8 cellular contexts compared by ENCODE assay signal in the genomic region with DNA sequence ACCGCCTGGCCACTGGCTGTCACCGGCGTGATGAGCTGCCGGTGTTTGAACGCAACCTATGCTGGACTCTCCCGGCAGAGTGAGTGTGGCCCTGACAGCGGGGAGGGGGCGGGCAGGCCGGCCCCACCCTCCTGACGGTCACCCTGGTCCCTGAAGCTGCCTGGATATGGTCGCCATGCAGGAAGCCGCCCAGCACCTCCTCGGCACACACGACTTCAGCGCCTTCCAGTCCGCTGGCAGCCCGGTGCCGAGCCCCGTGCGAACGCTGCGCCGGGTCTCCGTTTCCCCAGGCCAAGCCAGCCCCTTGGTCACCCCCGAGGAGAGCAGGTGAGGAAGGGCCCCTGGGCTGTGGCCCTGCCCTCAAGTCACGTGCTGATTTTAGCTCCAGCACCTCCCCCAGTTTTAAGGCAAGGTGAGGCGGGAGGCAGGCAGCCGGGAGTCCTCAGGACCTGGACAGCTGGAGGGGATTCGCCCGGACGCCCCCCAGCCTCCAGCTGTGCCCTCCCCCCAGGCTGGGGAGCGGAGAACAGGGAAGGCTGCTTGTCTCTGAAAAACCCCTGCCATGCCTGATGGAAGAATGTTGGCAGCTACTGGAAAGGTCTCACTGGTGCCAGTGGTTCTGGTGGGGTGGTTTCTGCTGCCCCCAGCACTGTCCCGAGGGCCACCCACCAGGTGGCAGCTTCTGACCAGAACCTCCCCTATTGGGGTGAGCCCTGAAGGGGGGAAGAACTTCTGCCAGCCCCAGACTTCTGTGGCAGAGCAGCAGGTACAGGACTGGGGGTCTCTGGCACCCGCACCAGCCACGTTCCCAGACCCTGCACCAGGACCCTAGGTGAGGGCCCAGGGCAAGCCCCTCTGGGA. TPM values are rescaled to one million over a fixed set of nuclear protein-coding genes. Genes with fewer than 3 reads are reported as not detected.
A peak's percentile ranks its signal among the peaks of the same experiment; 100 is the strongest.
DNase-seq lines count a peak whose midpoint lies in the region; ATAC-seq and TF ChIP-seq lines count a peak whose summit lies in the region.

No MANE protein-coding gene starts in this region.

- DNase-seq in H7 (peak; percentile 88), SK-N-MC (ENCODE audit: low read depth, low spot score) (no peak), fibroblast of mammary gland (ENCODE audit: low read depth) (no peak), sigmoid colon (no peak), GF-D8 (lab: John Stamatoyannopoulos, UW) (no peak)

- H3K27me3 ChIP-seq in H7 (ENCODE audit: control insufficient read depth, insufficient read depth, low read length) (no peaks in the 10 kb centered on the region; the same call in 1 of the 2 replicates), sigmoid colon (no peaks in the 10 kb centered on the region)

- H3K36me3 ChIP-seq in H7 (replicated peaks; ENCODE audit: control insufficient read depth, insufficient read depth, low read length) (peaks cover 15% of the 10 kb centered on the region), SK-N-MC (ENCODE audit: insufficient read depth, low read length) (peaks cover 36% of the 10 kb centered on the region; the same call in 1 of the 2 replicates), sigmoid colon (peaks cover 22 to 50% (median 34%) of the 10 kb centered on the region in 4 donors)

- intact Hi-C loops in sigmoid colon (cut with DNase I) = loop anchor here (2.0 to 5.0 kb wide), 3 partner anchors 39 to 192 kb away; a partner anchor contains a TSS

- 25 to 64% methylated on average over 35 of the region's 35 CpGs for WGBS in sigmoid colon, 2 donors

- peaks cover 0 to 44% (median 42%) of the 10 kb centered on the region in 4 donors for H3K4me1 ChIP-seq in sigmoid colon

- H3K27ac ChIP-seq in SK-N-MC = no peak overlapping the region
- H3K27ac ChIP-seq in sigmoid colon = peak overlapping the region; percentile 92 to 98 (median 96)

- peak overlapping the region; percentile 79 for H3K9ac ChIP-seq in SK-N-MC (ENCODE audit: insufficient read length)

- peak overlapping the region; percentile 92 for H3K4me3 ChIP-seq in H7 (ENCODE audit: insufficient read depth, low read depth, low read length)
- peak overlapping the region; percentile 85 for H3K4me3 ChIP-seq in SK-N-MC
- H3K4me3 ChIP-seq in fibroblast of mammary gland (ENCODE audit: control insufficient read depth, low read depth, low read length) = peak overlapping the region; percentile 54
- H3K4me3 ChIP-seq in sigmoid colon = peak overlapping the region; percentile 74 to 98 (median 84)

- no peak for TF ChIP-seq EP300 in sigmoid colon (IDR thresholded peaks at IDR 0.05)

- no peak for TF ChIP-seq POLR2A in sigmoid colon (IDR thresholded peaks at IDR 0.05)

- TF ChIP-seq CTCF in fibroblast of mammary gland (conservative IDR thresholded peaks at IDR 0.05; ENCODE audit: control insufficient read depth, insufficient read depth, low read depth, low read length) = no peak
- TF ChIP-seq CTCF in sigmoid colon (IDR thresholded peaks at IDR 0.05) = no peak

- no peaks in the 10 kb centered on the region for H3K9me3 ChIP-seq in SK-N-MC (ENCODE audit: low read depth, low read length)
- no peaks in the 10 kb centered on the region for H3K9me3 ChIP-seq in sigmoid colon

- ATAC-seq in GM19397 (IDR thresholded peaks at IDR 0.05; ENCODE audit: unreplicated experiment) = no peak
- ATAC-seq in GM18907 (IDR thresholded peaks at IDR 0.05; ENCODE audit: unreplicated experiment) = no peak
- ATAC-seq in GM21529 (IDR thresholded peaks at IDR 0.05; ENCODE audit: unreplicated experiment) = no peak

RNA-seq across cellular contexts. Expression of a gene that starts 1.4 kb away (rescaled TPM):
- 93.5 and 98.6 TPM in 2 replicates for total RNA-seq in H7 (2014; rRNA removed; shearing (Covaris generic))
- total RNA-seq in sigmoid colon = 10 to 100 TPM; 15.7 to 24.0 (median 20.4) TPM
- 10 to 100 TPM; 12.6 to 22.3 (median 12.7) TPM for polyA plus RNA-seq in sigmoid colon

RNA-seq across cellular contexts. Expression of a gene that starts 2.0 kb away (rescaled TPM):
- total RNA-seq in H7 (2014; rRNA removed; shearing (Covaris generic)) = 55.7 and 55.9 TPM in 2 replicates
- 10 to 100 TPM; 21.4 to 57.1 (median 33.4) TPM for total RNA-seq in sigmoid colon
- polyA plus RNA-seq in sigmoid colon = 10 to 100 TPM in 1 of 3 donors, 1 to 10 TPM in 2; 7.2 to 41.8 (median 8.3) TPM

RNA-seq across cellular contexts. Expression of a gene that starts 14.7 kb away (rescaled TPM):
- total RNA-seq in H7 (2014; rRNA removed; shearing (Covaris generic)) = 169 and 189 TPM in 2 replicates
- 100 to 1,000 TPM in 1 of 4 donors, 10 to 100 TPM in 3; 83.8 to 135 (median 93.4) TPM for total RNA-seq in sigmoid colon
- 100 to 1,000 TPM in 1 of 3 donors, 10 to 100 TPM in 2; 58.3 to 117 (median 62.7) TPM for polyA plus RNA-seq in sigmoid colon

RNA-seq across cellular contexts. Expression of a gene that starts 14.8 kb away (rescaled TPM):
- total RNA-seq in H7 (2014; rRNA removed; shearing (Covaris generic)) = 25.0 and 27.7 TPM in 2 replicates
- 10 to 100 TPM in 2 of 4 donors, 1 to 10 TPM in 2; 8.4 to 21.6 (median 10.5) TPM for total RNA-seq in sigmoid colon
- polyA plus RNA-seq in sigmoid colon = 10 to 100 TPM; 41.4 to 57.1 (median 42.0) TPM

RNA-seq across cellular contexts. Expression of a gene that starts 21.3 kb away (rescaled TPM):
- total RNA-seq in H7 (2014; rRNA removed; shearing (Covaris generic)) = 0.14 TPM in 1 of 2 replicates, not detected in the other
- not detected for total RNA-seq in sigmoid colon
- under 1 TPM in 2 of 3 donors, not detected in 1; 0.60 to 0.64 TPM for polyA plus RNA-seq in sigmoid colon
